ENCODE assay signal across 1 cellular context in genomic region chr22:26672590-26673468, GRCh38.
TF ChIP-seq lines count a peak whose summit lies in the region.

No MANE protein-coding gene starts in this region.

TF ChIP-seq in GM12878, 131 proteins besides CTCF, POLR2A, EP300 and RAD21 (continued from another document and continues in another):
- peak; percentile 59 for TF ChIP-seq NR2C1 (IDR thresholded peaks at IDR 0.05)
- TF ChIP-seq RFX5 (IDR thresholded peaks at IDR 0.05; ENCODE audit: low read depth, low read length), result no peak
- no peak for TF ChIP-seq ZNF384 (IDR thresholded peaks at IDR 0.05; ENCODE audit: borderline replicate concordance, low read depth, low read length)
- peak; percentile 79 for TF ChIP-seq LARP7 (IDR thresholded peaks at IDR 0.05)
- peak; percentile 92 for TF ChIP-seq POLR2AphosphoS5 (IDR thresholded peaks at IDR 0.05; ENCODE audit: low read length)
- no peak for TF ChIP-seq SIX5 (IDR thresholded peaks at IDR 0.05; ENCODE audit: low read depth, low read length, severe bottlenecking)
- TF ChIP-seq BACH1 (IDR thresholded peaks at IDR 0.05; ENCODE audit: borderline replicate concordance), result no peak
- no peak for TF ChIP-seq DPF2 (IDR thresholded peaks at IDR 0.05)
- peak in 1 of 2 experiments; percentile 40; a peak in 1 of 4 replicates for TF ChIP-seq SRF (IDR thresholded peaks at IDR 0.05; ENCODE audit: low read depth in 2 of 2, low read length in 2 of 2)
- TF ChIP-seq BCL3 (IDR thresholded peaks at IDR 0.05; ENCODE audit: borderline replicate concordance, insufficient read depth, low read depth, low read length, poor library complexity, severe bottlenecking), result peak; percentile 9
- peak; percentile 80; the same call in 1 of the 2 replicates for TF ChIP-seq NBN (IDR thresholded peaks at IDR 0.05)
- TF ChIP-seq SMAD5 (IDR thresholded peaks at IDR 0.05; ENCODE audit: low read depth), result peak; percentile 79; the same call in 1 of the 2 replicates
- 0 out of 2 replicates have a peak, but pooled peaks have one; percentile 1 for TF ChIP-seq ZNF207 (IDR thresholded peaks at IDR 0.05; ENCODE audit: borderline replicate concordance)
- TF ChIP-seq CEBPB (IDR thresholded peaks at IDR 0.05; ENCODE audit: borderline replicate concordance in 1 of 2, low read depth in 2 of 2, low read length in 2 of 2), result no peak
- no peak for TF ChIP-seq PAX8 (IDR thresholded peaks at IDR 0.05)
- peak; percentile 30; the same call in 1 of the 2 replicates for TF ChIP-seq SIN3A (IDR thresholded peaks at IDR 0.05; ENCODE audit: low read depth, low read length)
- TF ChIP-seq TBL1XR1 (IDR thresholded peaks at IDR 0.05; ENCODE audit: low read depth, low read length), result peak; percentile 35
- no peak for TF ChIP-seq ZNF687 (IDR thresholded peaks at IDR 0.05)
- peak; percentile 52; the same call in 1 of the 2 replicates for TF ChIP-seq MLLT1 (IDR thresholded peaks at IDR 0.05)
- peak; percentile 82 for TF ChIP-seq SMARCA5 (IDR thresholded peaks at IDR 0.05)
- TF ChIP-seq SREBF1 (IDR thresholded peaks at IDR 0.05; ENCODE audit: low read length), result no peak
- TF ChIP-seq EGR1 (IDR thresholded peaks at IDR 0.05; ENCODE audit: borderline replicate concordance in 1 of 2, low read depth in 2 of 2, low read length in 2 of 2), result peak in 1 of 2 experiments; percentile 34; a peak in 2 of 3 replicates
- TF ChIP-seq MYC (IDR thresholded peaks at IDR 0.05; ENCODE audit: insufficient read depth, insufficient read length, insufficient replicate concordance, low read length, severe bottlenecking), result no peak
- TF ChIP-seq RELB (IDR thresholded peaks at IDR 0.05; ENCODE audit: low read depth), result peak; percentile 86
- no peak for TF ChIP-seq TCF3 (IDR thresholded peaks at IDR 0.05; ENCODE audit: borderline replicate concordance, insufficient read depth, low read depth, low read length)
- no peak for TF ChIP-seq ESRRA (IDR thresholded peaks at IDR 0.05; ENCODE audit: low read length)
- TF ChIP-seq HSF1 (IDR thresholded peaks at IDR 0.05; ENCODE audit: low read depth, low read length), result no peak
- TF ChIP-seq TCF12 (IDR thresholded peaks at IDR 0.05; ENCODE audit: low read depth, low read length), result no peak
- no peak for TF ChIP-seq ZSCAN29 (IDR thresholded peaks at IDR 0.05)
- peak; percentile 84 for TF ChIP-seq FOXK2 (IDR thresholded peaks at IDR 0.05)
- no peak for TF ChIP-seq BRCA1 (IDR thresholded peaks at IDR 0.05; ENCODE audit: low read depth, low read length)
- peak; percentile 77 for TF ChIP-seq EED (IDR thresholded peaks at IDR 0.05; ENCODE audit: low read depth)
- TF ChIP-seq MEF2B (IDR thresholded peaks at IDR 0.05; ENCODE audit: partially characterized antibody, poor library complexity, severe bottlenecking), result no peak
- TF ChIP-seq ZNF274 (IDR thresholded peaks at IDR 0.05; ENCODE audit: insufficient read depth, insufficient read length), result no peak
- no peak for TF ChIP-seq RBBP5 (conservative IDR thresholded peaks at IDR 0.05)
- TF ChIP-seq CHD4 (IDR thresholded peaks at IDR 0.05), result no peak
- peak; percentile 73 for TF ChIP-seq NFIC (IDR thresholded peaks at IDR 0.05; ENCODE audit: low read depth, low read length)
- TF ChIP-seq SP1 (IDR thresholded peaks at IDR 0.05; ENCODE audit: low read depth, low read length), result no peak
- no peak for TF ChIP-seq YY1 (IDR thresholded peaks at IDR 0.05; ENCODE audit: low read depth, low read length)
- TF ChIP-seq MEF2A (IDR thresholded peaks at IDR 0.05; ENCODE audit: insufficient read depth, low read depth, low read length), result 0 out of 2 replicates have a peak, but pooled peaks have one; percentile 21
- TF ChIP-seq FOXM1 (IDR thresholded peaks at IDR 0.05; ENCODE audit: low read depth, low read length), result 0 out of 2 replicates have a peak, but pooled peaks have one; percentile 51
- TF ChIP-seq GABPA (IDR thresholded peaks at IDR 0.05; ENCODE audit: low read depth), result peak; percentile 97
- TF ChIP-seq NKRF (conservative IDR thresholded peaks at IDR 0.05), result 0 out of 2 replicates have a peak, but pooled peaks have one; percentile 31
- peak; percentile 67 for TF ChIP-seq USF1 (IDR thresholded peaks at IDR 0.05; ENCODE audit: borderline replicate concordance, extremely low read length, insufficient read depth, low read depth, low read length)
- peak; percentile 59 for TF ChIP-seq CBFB (IDR thresholded peaks at IDR 0.05; ENCODE audit: low read depth)
- peak; percentile 31; the same call in 1 of the 2 replicates for TF ChIP-seq CBX5 (IDR thresholded peaks at IDR 0.05; ENCODE audit: low read depth)
- no peak; the same call in 1 of the 2 replicates for TF ChIP-seq GATAD2B (conservative IDR thresholded peaks at IDR 0.05; ENCODE audit: low read depth)
- TF ChIP-seq PAX5 (IDR thresholded peaks at IDR 0.05; ENCODE audit: borderline replicate concordance, low read depth, low read length), result no peak; the same call in 1 of the 2 replicates
- TF ChIP-seq ELK1 (IDR thresholded peaks at IDR 0.05; ENCODE audit: low read depth, low read length), result peak; percentile 96
- TF ChIP-seq IRF5 (IDR thresholded peaks at IDR 0.05; ENCODE audit: borderline replicate concordance), result no peak
- TF ChIP-seq RCOR1 (conservative IDR thresholded peaks at IDR 0.05; ENCODE audit: low read depth, low read length), result 0 out of 2 replicates have a peak, but pooled peaks have one; percentile 38
- peak; percentile 25 for TF ChIP-seq RELA (IDR thresholded peaks at IDR 0.05; ENCODE audit: borderline replicate concordance, partially characterized antibody)
